1 cellular context compared by ENCODE assay signal in the genomic region with DNA sequence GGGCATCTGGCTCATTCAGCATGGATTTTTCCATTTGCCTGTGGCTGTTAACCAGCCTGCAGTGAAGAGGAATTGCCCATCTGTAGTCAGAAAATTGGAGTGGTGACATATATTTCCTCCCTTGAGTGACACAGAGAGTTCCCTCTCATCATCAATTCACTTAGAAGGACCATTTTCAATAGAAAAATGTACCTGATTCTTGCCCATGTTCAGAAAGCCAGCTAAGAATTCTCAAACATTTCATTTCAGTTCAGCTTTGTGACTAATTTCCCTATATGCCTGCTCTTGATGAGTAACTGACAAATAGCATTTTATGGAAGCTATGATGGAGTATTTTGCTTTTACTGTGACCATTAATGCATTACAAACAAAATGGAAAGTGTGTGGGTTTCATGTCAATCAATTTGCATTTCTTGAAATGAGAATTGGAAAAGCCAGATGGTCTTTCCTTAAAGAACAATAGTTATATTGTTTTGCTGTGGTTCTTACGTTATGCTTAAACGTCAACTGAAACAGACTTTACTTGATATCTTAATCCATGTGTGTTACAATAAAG.
TF ChIP-seq lines count a peak whose summit lies in the region.

No MANE protein-coding gene starts in this region.

TF ChIP-seq in GM12878, 131 proteins besides CTCF, POLR2A, EP300 and RAD21 (continued from another document):
- TF ChIP-seq, protein P1, sequence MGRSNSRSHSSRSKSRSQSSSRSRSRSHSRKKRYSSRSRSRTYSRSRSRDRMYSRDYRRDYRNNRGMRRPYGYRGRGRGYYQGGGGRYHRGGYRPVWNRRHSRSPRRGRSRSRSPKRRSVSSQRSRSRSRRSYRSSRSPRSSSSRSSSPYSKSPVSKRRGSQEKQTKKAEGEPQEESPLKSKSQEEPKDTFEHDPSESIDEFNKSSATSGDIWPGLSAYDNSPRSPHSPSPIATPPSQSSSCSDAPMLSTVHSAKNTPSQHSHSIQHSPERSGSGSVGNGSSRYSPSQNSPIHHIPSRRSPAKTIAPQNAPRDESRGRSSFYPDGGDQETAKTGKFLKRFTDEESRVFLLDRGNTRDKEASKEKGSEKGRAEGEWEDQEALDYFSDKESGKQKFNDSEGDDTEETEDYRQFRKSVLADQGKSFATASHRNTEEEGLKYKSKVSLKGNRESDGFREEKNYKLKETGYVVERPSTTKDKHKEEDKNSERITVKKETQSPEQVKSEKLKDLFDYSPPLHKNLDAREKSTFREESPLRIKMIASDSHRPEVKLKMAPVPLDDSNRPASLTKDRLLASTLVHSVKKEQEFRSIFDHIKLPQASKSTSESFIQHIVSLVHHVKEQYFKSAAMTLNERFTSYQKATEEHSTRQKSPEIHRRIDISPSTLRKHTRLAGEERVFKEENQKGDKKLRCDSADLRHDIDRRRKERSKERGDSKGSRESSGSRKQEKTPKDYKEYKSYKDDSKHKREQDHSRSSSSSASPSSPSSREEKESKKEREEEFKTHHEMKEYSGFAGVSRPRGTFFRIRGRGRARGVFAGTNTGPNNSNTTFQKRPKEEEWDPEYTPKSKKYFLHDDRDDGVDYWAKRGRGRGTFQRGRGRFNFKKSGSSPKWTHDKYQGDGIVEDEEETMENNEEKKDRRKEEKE (IDR thresholded peaks at IDR 0.05), result no peak
- TF ChIP-seq MTA2 (IDR thresholded peaks at IDR 0.05; ENCODE audit: low read depth) (peak; percentile 89), SREBF2 (IDR thresholded peaks at IDR 0.05; ENCODE audit: low read length) (no peak), JUNB (IDR thresholded peaks at IDR 0.05) (peak; percentile 91), MEF2A (IDR thresholded peaks at IDR 0.05; ENCODE audit: insufficient read depth, low read depth, low read length) (0 out of 2 replicates have a peak, but pooled peaks have one; percentile 47), DPF2 (IDR thresholded peaks at IDR 0.05) (peak; percentile 73; the same call in 1 of the 2 replicates), TCF7 (IDR thresholded peaks at IDR 0.05; ENCODE audit: borderline replicate concordance) (peak; percentile 59; the same call in 1 of the 2 replicates), FOXM1 (IDR thresholded peaks at IDR 0.05; ENCODE audit: low read depth, low read length) (peak; percentile 95; the same call in 1 of the 2 replicates), CREB1 (IDR thresholded peaks at IDR 0.05; ENCODE audit: low read depth) (peak; percentile 67; the same call in 1 of the 2 replicates), CBFB (IDR thresholded peaks at IDR 0.05; ENCODE audit: low read depth) (0 out of 2 replicates have a peak, but pooled peaks have one; percentile 28), BCL11A (IDR thresholded peaks at IDR 0.05; ENCODE audit: low read depth, low read length) (peak; percentile 57; the same call in 1 of the 2 replicates), BACH1 (IDR thresholded peaks at IDR 0.05; ENCODE audit: borderline replicate concordance) (no peak), NFIC (IDR thresholded peaks at IDR 0.05; ENCODE audit: low read depth, low read length) (peak; percentile 93), MXI1 (IDR thresholded peaks at IDR 0.05; ENCODE audit: low read depth, low read length) (no peak), IKZF1 (conservative IDR thresholded peaks at IDR 0.05) (peak; percentile 70; the same call in 1 of the 2 replicates), ZZZ3 (IDR thresholded peaks at IDR 0.05; ENCODE audit: control insufficient read depth, insufficient read length, low read depth) (no peak), IKZF2 (IDR thresholded peaks at IDR 0.05) (peak; percentile 83 to 86; a peak in 3 of 4 replicates), PML (IDR thresholded peaks at IDR 0.05; ENCODE audit: low read length) (peak; percentile 69; the same call in 1 of the 2 replicates), MYB (IDR thresholded peaks at IDR 0.05; ENCODE audit: borderline replicate concordance, low read depth, low read length) (no peak), TBL1XR1 (IDR thresholded peaks at IDR 0.05; ENCODE audit: low read depth, low read length) (0 out of 2 replicates have a peak, but pooled peaks have one; percentile 7), NBN (IDR thresholded peaks at IDR 0.05) (peak; percentile 46; the same call in 1 of the 2 replicates), BHLHE40 (IDR thresholded peaks at IDR 0.05; ENCODE audit: borderline replicate concordance in 1 of 2, low read depth in 2 of 2, low read length in 1 of 2) (no peak), HDAC6 (IDR thresholded peaks at IDR 0.05; ENCODE audit: unreplicated experiment) (no peak), IRF4 (IDR thresholded peaks at IDR 0.05; ENCODE audit: low read depth, low read length) (peak; percentile 75; the same call in 1 of the 2 replicates), CREM (IDR thresholded peaks at IDR 0.05; ENCODE audit: low read depth) (peak; percentile 80), BMI1 (IDR thresholded peaks at IDR 0.05; ENCODE audit: borderline replicate concordance) (peak; percentile 33; the same call in 1 of the 2 replicates), TCF12 (IDR thresholded peaks at IDR 0.05; ENCODE audit: low read depth, low read length) (0 out of 2 replicates have a peak, but pooled peaks have one; percentile 45), ASH2L (IDR thresholded peaks at IDR 0.05; ENCODE audit: borderline replicate concordance, low read depth) (no peak), EED (IDR thresholded peaks at IDR 0.05; ENCODE audit: low read depth) (peak; percentile 43; the same call in 1 of the 2 replicates), POU2F2 (IDR thresholded peaks at IDR 0.05; ENCODE audit: borderline replicate concordance, low read depth, low read length) (peak; percentile 89), PAX5 (IDR thresholded peaks at IDR 0.05; ENCODE audit: borderline replicate concordance, low read depth, low read length) (0 out of 2 replicates have a peak, but pooled peaks have one; percentile 28), GABPA (IDR thresholded peaks at IDR 0.05; ENCODE audit: low read depth) (0 out of 2 replicates have a peak, but pooled peaks have one; percentile 35), NR2C2 (IDR thresholded peaks at IDR 0.05; ENCODE audit: borderline replicate concordance, control insufficient read depth, insufficient read length, low read depth) (no peak), POLR2AphosphoS2 (IDR thresholded peaks at IDR 0.05; ENCODE audit: low read depth, low read length) (no peak), JUND (IDR thresholded peaks at IDR 0.05; ENCODE audit: low read depth, low read length) (no peak), SPI1 (IDR thresholded peaks at IDR 0.05; ENCODE audit: borderline replicate concordance, insufficient read depth, low read depth, low read length) (no peak), ATF7 (IDR thresholded peaks at IDR 0.05; ENCODE audit: low read depth) (peak; percentile 90)
- TF ChIP-seq, protein P2, sequence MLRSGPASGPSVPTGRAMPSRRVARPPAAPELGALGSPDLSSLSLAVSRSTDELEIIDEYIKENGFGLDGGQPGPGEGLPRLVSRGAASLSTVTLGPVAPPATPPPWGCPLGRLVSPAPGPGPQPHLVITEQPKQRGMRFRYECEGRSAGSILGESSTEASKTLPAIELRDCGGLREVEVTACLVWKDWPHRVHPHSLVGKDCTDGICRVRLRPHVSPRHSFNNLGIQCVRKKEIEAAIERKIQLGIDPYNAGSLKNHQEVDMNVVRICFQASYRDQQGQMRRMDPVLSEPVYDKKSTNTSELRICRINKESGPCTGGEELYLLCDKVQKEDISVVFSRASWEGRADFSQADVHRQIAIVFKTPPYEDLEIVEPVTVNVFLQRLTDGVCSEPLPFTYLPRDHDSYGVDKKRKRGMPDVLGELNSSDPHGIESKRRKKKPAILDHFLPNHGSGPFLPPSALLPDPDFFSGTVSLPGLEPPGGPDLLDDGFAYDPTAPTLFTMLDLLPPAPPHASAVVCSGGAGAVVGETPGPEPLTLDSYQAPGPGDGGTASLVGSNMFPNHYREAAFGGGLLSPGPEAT (IDR thresholded peaks at IDR 0.05; ENCODE audit: low read depth), result peak; percentile 71; the same call in 1 of the 2 replicates
- TF ChIP-seq, protein P3, sequence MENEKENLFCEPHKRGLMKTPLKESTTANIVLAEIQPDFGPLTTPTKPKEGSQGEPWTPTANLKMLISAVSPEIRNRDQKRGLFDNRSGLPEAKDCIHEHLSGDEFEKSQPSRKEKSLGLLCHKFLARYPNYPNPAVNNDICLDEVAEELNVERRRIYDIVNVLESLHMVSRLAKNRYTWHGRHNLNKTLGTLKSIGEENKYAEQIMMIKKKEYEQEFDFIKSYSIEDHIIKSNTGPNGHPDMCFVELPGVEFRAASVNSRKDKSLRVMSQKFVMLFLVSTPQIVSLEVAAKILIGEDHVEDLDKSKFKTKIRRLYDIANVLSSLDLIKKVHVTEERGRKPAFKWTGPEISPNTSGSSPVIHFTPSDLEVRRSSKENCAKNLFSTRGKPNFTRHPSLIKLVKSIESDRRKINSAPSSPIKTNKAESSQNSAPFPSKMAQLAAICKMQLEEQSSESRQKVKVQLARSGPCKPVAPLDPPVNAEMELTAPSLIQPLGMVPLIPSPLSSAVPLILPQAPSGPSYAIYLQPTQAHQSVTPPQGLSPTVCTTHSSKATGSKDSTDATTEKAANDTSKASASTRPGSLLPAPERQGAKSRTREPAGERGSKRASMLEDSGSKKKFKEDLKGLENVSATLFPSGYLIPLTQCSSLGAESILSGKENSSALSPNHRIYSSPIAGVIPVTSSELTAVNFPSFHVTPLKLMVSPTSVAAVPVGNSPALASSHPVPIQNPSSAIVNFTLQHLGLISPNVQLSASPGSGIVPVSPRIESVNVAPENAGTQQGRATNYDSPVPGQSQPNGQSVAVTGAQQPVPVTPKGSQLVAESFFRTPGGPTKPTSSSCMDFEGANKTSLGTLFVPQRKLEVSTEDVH (IDR thresholded peaks at IDR 0.05; ENCODE audit: low read depth, partially characterized antibody), result no peak
- TF ChIP-seq, protein P4, sequence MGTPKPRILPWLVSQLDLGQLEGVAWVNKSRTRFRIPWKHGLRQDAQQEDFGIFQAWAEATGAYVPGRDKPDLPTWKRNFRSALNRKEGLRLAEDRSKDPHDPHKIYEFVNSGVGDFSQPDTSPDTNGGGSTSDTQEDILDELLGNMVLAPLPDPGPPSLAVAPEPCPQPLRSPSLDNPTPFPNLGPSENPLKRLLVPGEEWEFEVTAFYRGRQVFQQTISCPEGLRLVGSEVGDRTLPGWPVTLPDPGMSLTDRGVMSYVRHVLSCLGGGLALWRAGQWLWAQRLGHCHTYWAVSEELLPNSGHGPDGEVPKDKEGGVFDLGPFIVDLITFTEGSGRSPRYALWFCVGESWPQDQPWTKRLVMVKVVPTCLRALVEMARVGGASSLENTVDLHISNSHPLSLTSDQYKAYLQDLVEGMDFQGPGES (IDR thresholded peaks at IDR 0.05), result no peak
- TF ChIP-seq, protein P5, sequence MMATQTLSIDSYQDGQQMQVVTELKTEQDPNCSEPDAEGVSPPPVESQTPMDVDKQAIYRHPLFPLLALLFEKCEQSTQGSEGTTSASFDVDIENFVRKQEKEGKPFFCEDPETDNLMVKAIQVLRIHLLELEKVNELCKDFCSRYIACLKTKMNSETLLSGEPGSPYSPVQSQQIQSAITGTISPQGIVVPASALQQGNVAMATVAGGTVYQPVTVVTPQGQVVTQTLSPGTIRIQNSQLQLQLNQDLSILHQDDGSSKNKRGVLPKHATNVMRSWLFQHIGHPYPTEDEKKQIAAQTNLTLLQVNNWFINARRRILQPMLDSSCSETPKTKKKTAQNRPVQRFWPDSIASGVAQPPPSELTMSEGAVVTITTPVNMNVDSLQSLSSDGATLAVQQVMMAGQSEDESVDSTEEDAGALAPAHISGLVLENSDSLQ (IDR thresholded peaks at IDR 0.05), result peak; percentile 92
- TF ChIP-seq, protein P6, sequence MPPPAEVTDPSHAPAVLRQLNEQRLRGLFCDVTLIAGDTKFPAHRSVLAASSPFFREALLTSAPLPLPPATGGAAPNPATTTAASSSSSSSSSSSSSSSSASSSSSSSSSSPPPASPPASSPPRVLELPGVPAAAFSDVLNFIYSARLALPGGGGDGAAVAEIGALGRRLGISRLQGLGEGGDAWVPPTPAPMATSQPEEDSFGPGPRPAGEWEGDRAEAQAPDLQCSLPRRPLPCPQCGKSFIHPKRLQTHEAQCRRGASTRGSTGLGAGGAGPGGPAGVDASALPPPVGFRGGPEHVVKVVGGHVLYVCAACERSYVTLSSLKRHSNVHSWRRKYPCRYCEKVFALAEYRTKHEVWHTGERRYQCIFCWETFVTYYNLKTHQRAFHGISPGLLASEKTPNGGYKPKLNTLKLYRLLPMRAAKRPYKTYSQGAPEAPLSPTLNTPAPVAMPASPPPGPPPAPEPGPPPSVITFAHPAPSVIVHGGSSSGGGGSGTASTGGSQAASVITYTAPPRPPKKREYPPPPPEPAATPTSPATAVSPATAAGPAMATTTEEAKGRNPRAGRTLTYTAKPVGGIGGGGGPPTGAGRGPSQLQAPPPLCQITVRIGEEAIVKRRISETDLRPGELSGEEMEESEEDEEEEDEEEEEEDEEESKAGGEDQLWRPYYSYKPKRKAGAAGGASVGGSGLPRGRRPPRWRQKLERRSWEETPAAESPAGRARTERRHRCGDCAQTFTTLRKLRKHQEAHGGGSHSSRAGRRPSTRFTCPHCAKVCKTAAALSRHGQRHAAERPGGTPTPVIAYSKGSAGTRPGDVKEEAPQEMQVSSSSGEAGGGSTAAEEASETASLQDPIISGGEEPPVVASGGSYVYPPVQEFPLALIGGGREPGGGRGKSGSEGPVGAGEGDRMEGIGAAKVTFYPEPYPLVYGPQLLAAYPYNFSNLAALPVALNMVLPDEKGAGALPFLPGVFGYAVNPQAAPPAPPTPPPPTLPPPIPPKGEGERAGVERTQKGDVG (CRISPR knock-in tag; IDR thresholded peaks at IDR 0.05), result no peak
- TF ChIP-seq, protein P7, sequence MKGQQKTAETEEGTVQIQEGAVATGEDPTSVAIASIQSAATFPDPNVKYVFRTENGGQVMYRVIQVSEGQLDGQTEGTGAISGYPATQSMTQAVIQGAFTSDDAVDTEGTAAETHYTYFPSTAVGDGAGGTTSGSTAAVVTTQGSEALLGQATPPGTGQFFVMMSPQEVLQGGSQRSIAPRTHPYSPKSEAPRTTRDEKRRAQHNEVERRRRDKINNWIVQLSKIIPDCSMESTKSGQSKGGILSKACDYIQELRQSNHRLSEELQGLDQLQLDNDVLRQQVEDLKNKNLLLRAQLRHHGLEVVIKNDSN (IDR thresholded peaks at IDR 0.05; ENCODE audit: borderline replicate concordance, extremely low read length, insufficient read depth, low read depth, low read length), result no peak
- TF ChIP-seq, protein P8, sequence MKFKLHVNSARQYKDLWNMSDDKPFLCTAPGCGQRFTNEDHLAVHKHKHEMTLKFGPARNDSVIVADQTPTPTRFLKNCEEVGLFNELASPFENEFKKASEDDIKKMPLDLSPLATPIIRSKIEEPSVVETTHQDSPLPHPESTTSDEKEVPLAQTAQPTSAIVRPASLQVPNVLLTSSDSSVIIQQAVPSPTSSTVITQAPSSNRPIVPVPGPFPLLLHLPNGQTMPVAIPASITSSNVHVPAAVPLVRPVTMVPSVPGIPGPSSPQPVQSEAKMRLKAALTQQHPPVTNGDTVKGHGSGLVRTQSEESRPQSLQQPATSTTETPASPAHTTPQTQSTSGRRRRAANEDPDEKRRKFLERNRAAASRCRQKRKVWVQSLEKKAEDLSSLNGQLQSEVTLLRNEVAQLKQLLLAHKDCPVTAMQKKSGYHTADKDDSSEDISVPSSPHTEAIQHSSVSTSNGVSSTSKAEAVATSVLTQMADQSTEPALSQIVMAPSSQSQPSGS (IDR thresholded peaks at IDR 0.05; ENCODE audit: low read length), result peak; percentile 89
TF ChIP-seq in GM12878: peak in this region for 32.
